ENCODE assay signal across 1 cellular context in the genomic region with DNA sequence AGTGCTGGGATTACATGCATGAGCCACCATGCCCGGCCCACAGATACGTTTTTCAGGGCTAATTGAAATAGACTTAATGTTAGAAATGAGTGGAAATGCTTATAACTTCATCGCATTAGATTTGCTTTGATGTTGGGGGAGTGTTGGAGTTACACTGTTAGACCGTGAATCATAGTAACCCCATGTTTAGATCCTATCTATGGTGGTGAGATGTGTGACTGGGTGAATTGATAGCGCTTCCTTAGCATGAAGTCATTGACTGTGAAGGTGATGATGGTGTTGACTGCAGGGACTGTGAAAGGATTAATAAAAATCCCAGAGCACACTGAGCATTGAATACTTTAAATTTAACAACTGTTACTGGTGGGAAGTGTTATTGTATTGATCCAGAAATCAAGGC.
A peak's percentile ranks its signal among the peaks of the same experiment; 100 is the strongest.
TF ChIP-seq lines count a peak whose summit lies in the region.

No MANE protein-coding gene starts in this region.

TF ChIP-seq in K562, 482 proteins besides CTCF, POLR2A, EP300 and RAD21:
- TF ChIP-seq ZNF79 (CRISPR knock-in tag; IDR thresholded peaks at IDR 0.05; ENCODE audit: low read depth) (no peak), TAF1 (IDR thresholded peaks at IDR 0.05; ENCODE audit: control insufficient read depth, extremely low read depth, insufficient read depth, low read length, severe bottlenecking) (no peak), BCL6 (CRISPR knock-in tag; IDR thresholded peaks at IDR 0.05) (no peak), ZNF644 (tag; IDR thresholded peaks at IDR 0.05; ENCODE audit: low read depth) (no peak), HCFC1 (IDR thresholded peaks at IDR 0.05; ENCODE audit: low read depth, low read length) (no peak), FOSL1 (tag; conservative IDR thresholded peaks at IDR 0.05) (peak; percentile 46), RB1 (IDR thresholded peaks at IDR 0.05; ENCODE audit: low read depth) (no peak)
- TF ChIP-seq, protein P1, sequence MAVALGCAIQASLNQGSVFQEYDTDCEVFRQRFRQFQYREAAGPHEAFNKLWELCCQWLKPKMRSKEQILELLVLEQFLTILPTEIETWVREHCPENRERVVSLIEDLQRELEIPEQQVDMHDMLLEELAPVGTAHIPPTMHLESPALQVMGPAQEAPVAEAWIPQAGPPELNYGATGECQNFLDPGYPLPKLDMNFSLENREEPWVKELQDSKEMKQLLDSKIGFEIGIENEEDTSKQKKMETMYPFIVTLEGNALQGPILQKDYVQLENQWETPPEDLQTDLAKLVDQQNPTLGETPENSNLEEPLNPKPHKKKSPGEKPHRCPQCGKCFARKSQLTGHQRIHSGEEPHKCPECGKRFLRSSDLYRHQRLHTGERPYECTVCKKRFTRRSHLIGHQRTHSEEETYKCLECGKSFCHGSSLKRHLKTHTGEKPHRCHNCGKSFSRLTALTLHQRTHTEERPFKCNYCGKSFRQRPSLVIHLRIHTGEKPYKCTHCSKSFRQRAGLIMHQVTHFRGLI (CRISPR knock-in tag; IDR thresholded peaks at IDR 0.05) = no peak
